ENCODE assay signal across 8 cellular contexts in genomic region chr3:75294124-75294523, GRCh38.
DNase-seq lines count a peak whose midpoint lies in the region; ATAC-seq, FAIRE-seq and TF ChIP-seq lines count a peak whose summit lies in the region.

No MANE protein-coding gene starts in this region.

- H3K27ac ChIP-seq in K562 (ENCODE audit: extremely low read depth, low read depth, low read length) (no peak overlapping the region), thoracic aorta (no peak overlapping the region)

- H4K20me1 ChIP-seq in K562 (replicated peaks; ENCODE audit: control insufficient read depth, insufficient read depth, low read length): no peaks in the 10 kb centered on the region

- TF ChIP-seq POLR2A in K562 (conservative IDR thresholded peaks at IDR 0.05): no peak

- POLR2A ChIA-PET in K562 (lab: Yijun Ruan, JAX): no interaction called here

- no peaks in the 10 kb centered on the region for H3K9me1 ChIP-seq in K562 (ENCODE audit: control insufficient read depth, insufficient read depth, low read length)

- in situ Hi-C loops in K562 (cut with MboI): no loop called here

- H3K4me2 ChIP-seq in K562 (ENCODE audit: insufficient read depth, low read length): no peak overlapping the region

- FAIRE-seq in K562 (lab: Jason Lieb, UNC): peak; percentile 11

- no peaks in the 10 kb centered on the region for H3K79me2 ChIP-seq in K562 (ENCODE audit: control insufficient read depth, insufficient read depth, low read length)

- intact Hi-C loops in K562 (cut with micrococcal nuclease): loop anchor here (1.0 to 10.0 kb wide), 2 partner anchors 131 to 258 kb away; no protein-coding TSS in a partner anchor

- H3K27me3 ChIP-seq in K562 (ENCODE audit: control insufficient read depth in 2 of 2, insufficient read depth in 2 of 2, low read length in 2 of 2): no peaks in the 10 kb centered on the region
- H3K27me3 ChIP-seq in thoracic aorta (replicated peaks; ENCODE audit: insufficient read depth): no peaks in the 10 kb centered on the region

- TF ChIP-seq EP300 in Ishikawa (IDR thresholded peaks at IDR 0.05; ENCODE audit: borderline replicate concordance) (no peak), K562 (IDR thresholded peaks at IDR 0.05; ENCODE audit: low read length) (no peak)

- H3K36me3 ChIP-seq in K562 (ENCODE audit: control insufficient read depth, insufficient read depth, low read length) (no peaks in the 10 kb centered on the region), thoracic aorta (no peaks in the 10 kb centered on the region)

- no peak overlapping the region for H2AFZ ChIP-seq in K562 (ENCODE audit: low read depth, low read length)

- H3K4me1 ChIP-seq in K562 (replicated peaks in 1 of 2; ENCODE audit: control insufficient read depth in 2 of 2, insufficient read depth in 2 of 2, low read length in 2 of 2): no peaks in the 10 kb centered on the region
- H3K4me1 ChIP-seq in thoracic aorta (ENCODE audit: control insufficient read depth in 1 of 2, low read depth in 2 of 2): no peaks in the 10 kb centered on the region

- TF ChIP-seq CTCF in AG09319 (IDR thresholded peaks at IDR 0.05; ENCODE audit: low read depth, low read length) (peak; percentile 65), K562 (IDR thresholded peaks at IDR 0.05 in 2 of 3, conservative IDR thresholded peaks at IDR 0.05 in 1 of 3; ENCODE audit: insufficient read depth in 2 of 3, low read depth in 1 of 3, low read length in 3 of 3) (peak; percentile 51 to 57 (median 57)), thoracic aorta (IDR thresholded peaks at IDR 0.05) (peak; percentile 67)

- WGBS in K562 (ENCODE audit: insufficient coverage, low coverage, missing lambda C conversion rate): 0% methylated on average over 1 of the region's 4 CpGs

- no peaks in the 10 kb centered on the region for H3K9me3 ChIP-seq in K562 (replicated peaks; ENCODE audit: control insufficient read depth, insufficient read depth, low read depth, low read length)
- H3K9me3 ChIP-seq in thoracic aorta: no peaks in the 10 kb centered on the region

- no TSS peak for BruUV-seq in K562 (replicated peaks; lab: Mats Ljungman, UMichigan)

- H3K4me3 ChIP-seq in K562: no peak overlapping the region
- no peak overlapping the region for H3K4me3 ChIP-seq in thoracic aorta

- peak; percentile 82 for TF ChIP-seq RAD21 in Ishikawa (IDR thresholded peaks at IDR 0.05; ENCODE audit: low read depth)
- TF ChIP-seq RAD21 in K562 (CRISPR knock-in tag; conservative IDR thresholded peaks at IDR 0.05 in 1 of 2, IDR thresholded peaks at IDR 0.05 in 1 of 2): peak; percentile 44 to 65

- ATAC-seq in GM18867 (IDR thresholded peaks at IDR 0.05; ENCODE audit: unreplicated experiment) (peak; percentile 89), K562 (peak; percentile 93), thoracic aorta (ENCODE audit: insufficient number of reproducible peaks, low FRiP score, low read depth) (peak; percentile 79)

- no peak for DNase-seq in AG09319 (ENCODE audit: extremely low read depth, low read depth)
- DNase-seq in K562 (ENCODE audit: extremely low read depth in 1 of 4, low spot score in 3 of 4): peak; percentile 6 to 29 (median 14)
- peak; percentile 15 for DNase-seq in iris pigment epithelial cell (ENCODE audit: low read depth)
- no peak for DNase-seq in thoracic aorta (ENCODE audit: low spot score)
- DNase-seq in NCI-H128 (lab: John Stamatoyannopoulos, UW; ENCODE audit: unreplicated experiment): no peak
- no peak for DNase-seq in NCI-H2029 (lab: John Stamatoyannopoulos, UW)

- H3K9ac ChIP-seq in K562 (ENCODE audit: insufficient read depth in 1 of 2, low read depth in 2 of 2, low read length in 2 of 2): no peak overlapping the region

- CTCF ChIA-PET in K562 (lab: Yijun Ruan, JAX; ENCODE audit: low intra/inter-chr PET ratio): interaction anchor here (0.7 to 2.5 kb wide), 2 partner anchors 128 to 257 kb away, joined by 3 to 7 read pairs; no protein-coding TSS in a partner anchor

TF ChIP-seq in Ishikawa, 13 proteins besides CTCF, POLR2A, EP300 and RAD21 (continues in another document):
- TF ChIP-seq EGR1 (IDR thresholded peaks at IDR 0.05): no peak
- TF ChIP-seq CREB1 (IDR thresholded peaks at IDR 0.05; ENCODE audit: low read depth): no peak
- no peak for TF ChIP-seq ZBTB7A (IDR thresholded peaks at IDR 0.05; ENCODE audit: low read depth)
- no peak for TF ChIP-seq CEBPB (IDR thresholded peaks at IDR 0.05)
- TF ChIP-seq FOXM1 (IDR thresholded peaks at IDR 0.05; ENCODE audit: borderline replicate concordance, low read depth): no peak
- no peak for TF ChIP-seq TAF1 (IDR thresholded peaks at IDR 0.05; ENCODE audit: low read depth)
- TF ChIP-seq USF1 (IDR thresholded peaks at IDR 0.05): no peak
- no peak for TF ChIP-seq TEAD4 (IDR thresholded peaks at IDR 0.05)
- TF ChIP-seq MAX (IDR thresholded peaks at IDR 0.05): no peak

TF ChIP-seq in K562, 482 proteins besides CTCF, POLR2A, EP300 and RAD21:
- TF ChIP-seq SMC3 (conservative IDR thresholded peaks at IDR 0.05; ENCODE audit: insufficient read depth, low read depth, low read length): peak; percentile 52; the same call in 1 of the 2 replicates
- TF ChIP-seq ZNF121 (CRISPR knock-in tag; conservative IDR thresholded peaks at IDR 0.05): no peak

Comparison
In these comparisons a context has a peak if more than half of its experiments do, and no peak if none do; other contexts are left out.
1. DNase-seq: peak in K562 (4 of 4) and iris pigment epithelial cell (single experiment); none in AG09319 (single experiment), thoracic aorta (single experiment), NCI-H128 (single experiment) and NCI-H2029 (single experiment).
2. Peak in every context shown above with its lines, with median percentiles within 50 percentile points of each other: CTCF ChIP-seq and ATAC-seq.